ENCODE assay signal across 21 cellular contexts in genomic region chr2:98565941-98566340, GRCh38.
"Had no signal": no experiment of that assay in that cellular context is flagged by ENCODE, and none has a peak within 500 bp of the region (broad histone marks: within the 10 kb centered on the region; RNA-seq: fewer than 3 reads in every experiment).

No MANE protein-coding gene starts in this region.

- H3K4me1 Mint-ChIP-seq: WTC11 had no signal

- H3K27ac ChIP-seq: esophagus muscularis mucosa, gastroesophageal sphincter, left lung, parathyroid adenoma, tibial nerve, uterus had no signal

- H3K27ac Mint-ChIP-seq: WTC11 had no signal

- H3K9me3 Mint-ChIP-seq: activated naive CD4-positive, alpha-beta T cell treated with anti-CD3 and anti-CD28 coated beads for 36 hours; naive B cell; WTC11 had no signal

- H3K9me3 ChIP-seq: esophagus muscularis mucosa, gastroesophageal sphincter, heart left ventricle, left lung, tibial nerve, uterus had no signal

- ATAC-seq: gastroesophageal sphincter, heart left ventricle, left lung, WTC11 had no signal

- H3K27me3 ChIP-seq: esophagus muscularis mucosa, gastroesophageal sphincter, heart left ventricle, left lung, tibial nerve, uterus had no signal

- DNase-seq: activated CD4-positive, alpha-beta T cell treated with anti-CD3 and anti-CD28 coated beads for 48 hours; activated CD8-positive, alpha-beta memory T cell treated with anti-CD3 and anti-CD28 coated beads for 24 hours; activated CD8-positive, alpha-beta memory T cell treated with anti-CD3 and anti-CD28 coated beads, Interleukin-2, amount 50 U/mL, for 48 hours; activated naive CD4-positive, alpha-beta T cell treated with anti-CD3 and anti-CD28 coated beads for 36 hours; amniotic stem cell; dermis blood vessel endothelial cell; effector memory CD4-positive, alpha-beta T cell; heart left ventricle; left lung; mammary epithelial cell; naive B cell; stimulated activated CD4-positive, alpha-beta T cell treated with anti-CD3 and anti-CD28 coated beads, Interleukin-12 subunit alpha, Interleukin-12 subunit beta, amount 100 ng/mL, for 4 hours; stimulated activated CD4-positive, alpha-beta T cell treated with anti-CD3 and anti-CD28 coated beads, Interleukin-1b, Interleukin-23, amount 100 ng/mL, for 48 hours; stimulated activated CD8-positive, alpha-beta memory T cell treated with anti-CD3 and anti-CD28 coated beads, Interleukin-4, amount 100 ng/mL, for 48 hours; stimulated activated naive CD4-positive, alpha-beta T cell treated with Interleukin-2 at 50 U/mL for 16 hours; uterus had no signal

- H3K27me3 Mint-ChIP-seq: naive B cell had no signal

- H3K4me3 Mint-ChIP-seq: activated naive CD4-positive, alpha-beta T cell treated with anti-CD3 and anti-CD28 coated beads for 36 hours; WTC11 had no signal

- H3K4me1 ChIP-seq: parathyroid adenoma, uterus had no signal

- H3K4me3 ChIP-seq: esophagus muscularis mucosa, gastroesophageal sphincter, heart left ventricle, left lung, tibial nerve, uterus had no signal

- H3K36me3 ChIP-seq: uterus had no signal
